24 cellular contexts compared by ENCODE assay signal in the genomic region with DNA sequence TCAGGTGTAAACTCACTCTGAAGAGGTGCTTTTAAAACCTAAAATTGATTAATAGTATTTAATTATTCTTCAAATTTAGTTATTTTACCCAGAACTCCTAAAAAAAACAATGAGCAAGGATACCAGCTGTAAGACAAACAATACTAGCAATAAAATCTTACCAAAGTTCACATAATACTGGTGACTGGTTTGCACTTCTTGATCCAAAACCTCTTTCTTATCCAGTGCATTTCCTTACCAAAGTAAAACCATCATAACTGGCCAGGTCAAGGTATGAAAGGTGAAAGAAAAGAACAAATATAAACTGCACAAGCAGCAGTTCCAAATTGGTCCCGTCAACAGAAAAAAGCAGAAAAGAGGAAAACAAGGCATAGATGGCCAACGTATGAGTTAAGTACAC.
"Had no signal": no experiment of that assay in that cellular context is flagged by ENCODE, and none has a peak within 500 bp of the region (broad histone marks: within the 10 kb centered on the region; RNA-seq: fewer than 3 reads in every experiment).

No MANE protein-coding gene starts in this region.

- H3K9me3 Mint-ChIP-seq: activated CD4-positive, alpha-beta T cell treated with anti-CD3 and anti-CD28 coated beads, Interleukin-2, amount 10 ng/mL, durations not matched to agents 24 days and 14 days; activated CD8-positive, alpha-beta T cell treated with anti-CD3 and anti-CD28 coated beads for 36 hours; activated naive CD4-positive, alpha-beta T cell treated with anti-CD3 and anti-CD28 coated beads, Interleukin-2, amount 50 U/mL, for 72 hours; activated T-helper 2 cell treated with anti-CD3 and anti-CD28 coated beads, Interferon-gamma antibody, Interleukin-2, Interleukin-4, amounts not matched to agents 10 μg/mL and 5 μg/mL and 100 μg/mL, durations not matched to agents 14 hours and 24 hours and 36 hours; T-helper 1 cell treated with Interleukin-12 subunit alpha and Interleukin-12 subunit beta and Interleukin-4 antibody, amounts not matched to agents 30 μg/mL and 1 μg/mL, for 36 hours; T-helper 2 cell treated with Interferon-gamma antibody and Interleukin-4, amounts not matched to agents 5 μg/mL and 100 μg/mL, for 36 hours had no signal

- H3K4me3 Mint-ChIP-seq: activated CD4-positive, alpha-beta T cell treated with anti-CD3 and anti-CD28 coated beads, Interleukin-2, amount 10 ng/mL, durations not matched to agents 24 days and 14 days; activated CD8-positive, alpha-beta T cell treated with anti-CD3 and anti-CD28 coated beads for 36 hours; T-helper 1 cell treated with Interleukin-12 subunit alpha and Interleukin-12 subunit beta and Interleukin-4 antibody, amounts not matched to agents 30 μg/mL and 1 μg/mL, for 36 hours; T-helper 2 cell treated with Interferon-gamma antibody and Interleukin-4, amounts not matched to agents 5 μg/mL and 100 μg/mL, for 36 hours had no signal

- DNase-seq: activated CD4-positive, alpha-beta T cell treated with anti-CD3 and anti-CD28 coated beads, Interleukin-2, amount 10 ng/mL, durations not matched to agents 24 days and 14 days; activated CD4-positive, alpha-beta T cell treated with anti-CD3 and anti-CD28 coated beads, Interleukin-2, amount 50 U/mL, for 4 hours; activated CD8-positive, alpha-beta T cell treated with anti-CD3 and anti-CD28 coated beads for 36 hours; activated gamma-delta T cell; activated naive CD4-positive, alpha-beta T cell treated with Interleukin-2 at 50 U/mL for 16 hours; activated T-cell treated with anti-CD3 and anti-CD28 coated beads, Interleukin-2, amount 50 U/mL, for 1 hour; adrenal gland; body of pancreas; NCI-H1105; NCI-H1417 treated with DMSO at 0.1 percent for 48 hours; NCI-H187 treated with DMSO at 0.1 percent for 48 hours; NCI-H2081; NCI-H226; NCI-H446 treated with DMSO at 0.1 percent for 48 hours; NCI-H524; Peyer's patch; RPMI8226; SHP77 treated with DMSO at 0.1 percent for 48 hours; SK-N-SH had no signal

- ATAC-seq: activated CD8-positive, alpha-beta T cell treated with anti-CD3 and anti-CD28 coated beads for 36 hours; activated naive CD4-positive, alpha-beta T cell treated with anti-CD3 and anti-CD28 coated beads, Interleukin-2, amount 50 U/mL, for 72 hours; body of pancreas; K562 had no signal

- H3K27ac Mint-ChIP-seq: activated CD4-positive, alpha-beta T cell treated with anti-CD3 and anti-CD28 coated beads, Interleukin-2, amount 10 ng/mL, durations not matched to agents 24 days and 14 days; activated CD8-positive, alpha-beta T cell treated with anti-CD3 and anti-CD28 coated beads for 36 hours; activated T-helper 2 cell treated with anti-CD3 and anti-CD28 coated beads, Interferon-gamma antibody, Interleukin-2, Interleukin-4, amounts not matched to agents 10 μg/mL and 5 μg/mL and 100 μg/mL, durations not matched to agents 14 hours and 24 hours and 36 hours; T-helper 1 cell treated with Interleukin-12 subunit alpha and Interleukin-12 subunit beta and Interleukin-4 antibody, amounts not matched to agents 30 μg/mL and 1 μg/mL, for 36 hours; T-helper 2 cell treated with Interferon-gamma antibody and Interleukin-4, amounts not matched to agents 5 μg/mL and 100 μg/mL, for 36 hours had no signal

- H3K27me3 Mint-ChIP-seq: activated CD4-positive, alpha-beta T cell treated with anti-CD3 and anti-CD28 coated beads, Interleukin-2, amount 10 ng/mL, durations not matched to agents 24 days and 14 days; activated CD8-positive, alpha-beta T cell treated with anti-CD3 and anti-CD28 coated beads for 36 hours had no signal
